Comparison of ENCODE assay signal across 29 cellular contexts in the genomic region with DNA sequence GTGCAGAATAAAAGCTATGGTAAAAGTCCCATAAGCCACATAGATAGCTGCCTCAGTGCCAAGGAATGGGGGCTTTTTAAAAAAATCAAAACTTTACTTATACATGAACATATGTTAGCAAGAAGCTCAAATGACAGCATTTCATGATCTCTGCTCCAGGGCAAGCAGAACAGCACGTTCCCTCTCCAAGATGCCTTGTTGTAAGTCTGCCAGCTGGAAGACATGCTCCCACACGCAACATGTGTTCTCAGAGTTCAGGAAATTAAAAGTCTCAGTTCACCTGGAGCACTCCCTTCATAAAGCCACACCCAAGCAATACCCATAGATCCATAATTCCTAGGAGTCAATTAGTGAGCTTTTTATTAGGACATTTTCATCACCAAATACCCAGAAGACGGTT. TPM values are rescaled to one million over a fixed set of nuclear protein-coding genes. Genes with fewer than 3 reads are reported as not detected.
DNase-seq lines count a peak whose midpoint lies in the region; ATAC-seq and TF ChIP-seq lines count a peak whose summit lies in the region.
"Had no signal": no experiment of that assay in that cellular context is flagged by ENCODE, and none has a peak within 500 bp of the region (broad histone marks: within the 10 kb centered on the region; RNA-seq: fewer than 3 reads in every experiment).

No MANE protein-coding gene starts in this region.

- peak overlapping the region; percentile 63 for H3K9ac ChIP-seq in skeletal muscle satellite cell (ENCODE audit: low read depth, low read length)
- H3K9ac ChIP-seq: BLaER1 had no signal

- H3K4me2 ChIP-seq in skeletal muscle satellite cell (ENCODE audit: low read length), result peak overlapping the region; percentile 78
- H3K4me2 ChIP-seq: BLaER1, hepatocyte had no signal

- no peak for TF ChIP-seq CTCF in epithelial cell of esophagus (IDR thresholded peaks at IDR 0.05; ENCODE audit: insufficient read depth, low read depth, low read length, missing control alignments)

- peak; percentile 81 for ATAC-seq in left ventricle myocardium superior
- ATAC-seq: naive thymus-derived CD4-positive, alpha-beta T cell; PC-3; upper lobe of right lung had no signal

- H3K36me3 ChIP-seq in skeletal muscle satellite cell (ENCODE audit: insufficient read depth, low read length), result no peaks in the 10 kb centered on the region
- H3K36me3 ChIP-seq: BLaER1, HAP-1, upper lobe of right lung, WERI-Rb-1 had no signal

- DNase-seq in NCI-H2171 (lab: John Stamatoyannopoulos, UW), result peak; percentile 38
- peak; percentile 92 for DNase-seq in epithelial cell of esophagus (ENCODE audit: low read depth)
- DNase-seq in left ventricle myocardium superior, result no peak
- DNase-seq in head of caudate nucleus, result no peak
- no peak for DNase-seq in activated naive CD4-positive, alpha-beta T cell treated with anti-CD3 and anti-CD28 coated beads, Interleukin-2, amount 50 U/mL, for 16 hours
- DNase-seq in NCI-H2081 treated with DMSO at 0.1 percent for 48 hours (lab: John Stamatoyannopoulos, UW), result no peak
- DNase-seq in NCI-H748 (lab: John Stamatoyannopoulos, UW; ENCODE audit: unreplicated experiment), result no peak
- DNase-seq: activated CD4-positive, alpha-beta T cell treated with anti-CD3 and anti-CD28 coated beads for 48 hours; activated CD8-positive, alpha-beta memory T cell treated with anti-CD3 and anti-CD28 coated beads for 24 hours; activated effector memory CD4-positive, alpha-beta T cell treated with Interleukin-2 at 50 U/mL for 16 hours; activated naive CD8-positive, alpha-beta T cell treated with anti-CD3 and anti-CD28 coated beads, Interleukin-2, amount 10 ng/mL, durations not matched to agents 7 days and 5 days; DMS79; GDM1; KBM-7; naive thymus-derived CD4-positive, alpha-beta T cell; NCI-H1417 treated with DMSO at 0.1 percent for 48 hours; NCI-H446 treated with DMSO at 0.1 percent for 48 hours; PC-3; SHP77 treated with DMSO at 0.1 percent for 48 hours; small intestine; SW 1271; T-helper 9 cell; upper lobe of right lung; WERI-Rb-1 had no signal

- no peaks in the 10 kb centered on the region for H3K27me3 ChIP-seq in skeletal muscle satellite cell (ENCODE audit: control insufficient read depth, insufficient read depth, low read length)
- H3K27me3 ChIP-seq: BLaER1, hepatocyte, upper lobe of right lung had no signal

- H3K4me3 ChIP-seq in epithelial cell of esophagus (ENCODE audit: low read length) (no peak overlapping the region), skeletal muscle satellite cell (ENCODE audit: low read length) (peak overlapping the region; percentile 52)
- H3K4me3 ChIP-seq: BLaER1, HAP-1, hepatocyte, upper lobe of right lung had no signal

- intact Hi-C loops in left ventricle myocardium superior (cut with micrococcal nuclease), result no loop called here
- intact Hi-C loops in head of caudate nucleus (cut with DNase I), result no loop called here

- no peaks in the 10 kb centered on the region for H3K9me3 ChIP-seq in skeletal muscle satellite cell (replicated peaks; ENCODE audit: low read length)
- H3K9me3 ChIP-seq: BLaER1, HAP-1, upper lobe of right lung had no signal

- H3K4me1 ChIP-seq in skeletal muscle satellite cell (ENCODE audit: control insufficient read depth, insufficient read depth, low read length), result peaks cover 10% of the 10 kb centered on the region
- H3K4me1 ChIP-seq: BLaER1, HAP-1, upper lobe of right lung had no signal

RNA-seq across cellular contexts. Expression of a gene that starts 52.2 kb away (rescaled TPM):
- total RNA-seq in left ventricle myocardium superior, result 23.4 TPM
- total RNA-seq in skeletal muscle satellite cell (2012; rRNA removed), result 81.9 and 192 TPM in 2 replicates
- total RNA-seq: naive thymus-derived CD4-positive, alpha-beta T cell; progenitor cell of endocrine pancreas had no signal

Comparison
In these comparisons a context has a peak if more than half of its experiments do, and no peak if none do; other contexts are left out.
1. DNase-seq: peak in NCI-H2171 (single experiment) and epithelial cell of esophagus (single experiment); none in left ventricle myocardium superior (single experiment), head of caudate nucleus (0 of 42), activated naive CD4-positive, alpha-beta T cell treated with anti-CD3 and anti-CD28 coated beads, Interleukin-2, amount 50 U/mL, for 16 hours (single experiment), NCI-H2081 treated with DMSO at 0.1 percent for 48 hours (single experiment) and NCI-H748 (single experiment).